23 cellular contexts compared by ENCODE assay signal in the genomic region with DNA sequence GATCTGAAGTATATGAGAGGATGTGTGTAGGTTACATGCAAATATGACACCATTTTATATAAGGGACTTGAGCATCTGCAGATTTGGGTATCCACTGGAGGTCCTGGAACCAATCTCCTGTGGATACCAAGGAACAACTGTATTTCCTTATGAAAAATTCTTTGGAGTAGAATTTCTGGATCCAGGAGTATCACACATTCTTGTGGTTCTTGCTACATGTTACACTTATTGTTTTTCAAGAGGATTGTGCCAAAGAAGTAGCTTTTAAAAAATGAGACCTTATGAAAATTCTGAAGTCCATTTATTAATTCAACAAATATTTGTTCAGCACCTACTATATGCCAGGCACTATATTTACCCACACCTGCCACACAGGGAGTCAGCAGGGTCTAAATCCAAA.
"Had no signal": no experiment of that assay in that cellular context is flagged by ENCODE, and none has a peak within 500 bp of the region (broad histone marks: within the 10 kb centered on the region; RNA-seq: fewer than 3 reads in every experiment).

No MANE protein-coding gene starts in this region.

- H3K4me1 Mint-ChIP-seq: immature natural killer cell; naive thymus-derived CD4-positive, alpha-beta T cell had no signal

- H3K27me3 Mint-ChIP-seq: activated naive CD8-positive, alpha-beta T cell treated with anti-CD3 and anti-CD28 coated beads, Interleukin-2, amount 10 ng/mL, durations not matched to agents 7 days and 5 days; stimulated activated naive B cell treated with anti-CD40 and anti-IgM and Interleukin-4, amounts not matched to agents 10 μg/mL and 1 μg/mL and 100 μg/mL, for 72 hours had no signal

- H3K27me3 ChIP-seq: colonic mucosa, foreskin keratinocyte, heart left ventricle, sigmoid colon, stomach, thyroid gland, upper lobe of left lung, vagina had no signal

- H3K36me3 ChIP-seq: colonic mucosa, heart left ventricle, sigmoid colon, stomach, thyroid gland, upper lobe of left lung, vagina had no signal

- H3K4me1 ChIP-seq: colonic mucosa, heart left ventricle, parathyroid adenoma, psoas muscle, sigmoid colon, stomach, thyroid gland, upper lobe of left lung, vagina had no signal

- H2AFZ ChIP-seq: parathyroid adenoma had no signal

- H3K9me3 Mint-ChIP-seq: activated naive CD4-positive, alpha-beta T cell treated with anti-CD3 and anti-CD28 coated beads for 36 hours; immature natural killer cell had no signal

- H3K9me3 ChIP-seq: colonic mucosa, heart left ventricle, psoas muscle, sigmoid colon, stomach, thyroid gland, upper lobe of left lung, vagina had no signal

- H3K9ac ChIP-seq: parathyroid adenoma had no signal

- H3K27ac Mint-ChIP-seq: activated naive CD4-positive, alpha-beta T cell treated with anti-CD3 and anti-CD28 coated beads for 36 hours; activated naive CD8-positive, alpha-beta T cell treated with anti-CD3 and anti-CD28 coated beads, Interleukin-2, amount 10 ng/mL, durations not matched to agents 7 days and 5 days; immature natural killer cell; naive thymus-derived CD4-positive, alpha-beta T cell; stimulated activated naive B cell treated with anti-CD40 and anti-IgM and Interleukin-4, amounts not matched to agents 10 μg/mL and 1 μg/mL and 100 μg/mL, for 72 hours; T-helper 1 cell treated with Interleukin-12 subunit alpha and Interleukin-12 subunit beta and Interleukin-4 antibody, amounts not matched to agents 30 μg/mL and 1 μg/mL, for 36 hours had no signal

- H3K79me2 ChIP-seq: parathyroid adenoma had no signal

- H3K4me3 ChIP-seq: colonic mucosa, heart left ventricle, psoas muscle, sigmoid colon, smooth muscle cell, stomach, thyroid gland, upper lobe of left lung, vagina had no signal

- H3K4me2 ChIP-seq: smooth muscle cell had no signal

- H3K27ac ChIP-seq: colonic mucosa, foreskin keratinocyte, heart left ventricle, parathyroid adenoma, psoas muscle, sigmoid colon, stomach, thyroid gland, upper lobe of left lung, vagina, VCaP had no signal

- DNase-seq: activated CD8-positive, alpha-beta memory T cell treated with anti-CD3 and anti-CD28 coated beads for 24 hours; activated effector memory CD4-positive, alpha-beta T cell treated with Interleukin-2 at 50 U/mL for 16 hours; activated naive CD8-positive, alpha-beta T cell treated with anti-CD3 and anti-CD28 coated beads, Interleukin-2, amount 10 ng/mL, durations not matched to agents 7 days and 5 days; colonic mucosa; effector CD8-positive, alpha-beta T cell; foreskin keratinocyte; heart left ventricle; immature natural killer cell; midbrain; naive thymus-derived CD4-positive, alpha-beta T cell; psoas muscle; sigmoid colon; stimulated activated naive B cell treated with anti-CD40 and anti-IgM and Interleukin-4, amounts not matched to agents 10 μg/mL and 1 μg/mL and 100 μg/mL, for 72 hours; stomach; T-helper 9 cell; thyroid gland; upper lobe of left lung had no signal

- H3K4me3 Mint-ChIP-seq: activated naive CD4-positive, alpha-beta T cell treated with anti-CD3 and anti-CD28 coated beads for 36 hours; activated naive CD8-positive, alpha-beta T cell treated with anti-CD3 and anti-CD28 coated beads, Interleukin-2, amount 10 ng/mL, durations not matched to agents 7 days and 5 days; immature natural killer cell; naive thymus-derived CD4-positive, alpha-beta T cell; stimulated activated naive B cell treated with anti-CD40 and anti-IgM and Interleukin-4, amounts not matched to agents 10 μg/mL and 1 μg/mL and 100 μg/mL, for 72 hours; T-helper 1 cell treated with Interleukin-12 subunit alpha and Interleukin-12 subunit beta and Interleukin-4 antibody, amounts not matched to agents 30 μg/mL and 1 μg/mL, for 36 hours had no signal

- H3K36me3 Mint-ChIP-seq: immature natural killer cell; stimulated activated naive B cell treated with anti-CD40 and anti-IgM and Interleukin-4, amounts not matched to agents 10 μg/mL and 1 μg/mL and 100 μg/mL, for 72 hours had no signal
